In the genomic region with DNA sequence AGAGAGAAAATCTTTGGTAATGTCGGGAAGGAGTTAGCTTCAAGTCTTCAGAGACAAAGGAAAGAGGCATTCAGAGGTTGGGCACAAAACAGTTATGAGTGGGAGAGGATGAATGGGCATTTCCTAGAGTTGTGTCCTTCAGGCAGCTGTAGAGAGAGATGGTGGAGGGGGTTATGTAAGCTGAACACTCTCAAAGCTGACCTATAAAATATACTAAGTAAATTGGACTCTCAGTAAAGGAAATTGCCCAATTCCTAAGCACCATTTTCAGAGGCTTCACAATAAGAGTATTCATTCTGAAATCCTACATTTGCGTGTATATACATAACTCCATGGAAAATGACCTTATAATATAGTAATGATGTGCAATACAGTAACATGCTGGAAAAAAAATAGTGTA, we compare ENCODE assay signal across 20 cellular contexts.
"Had no signal": no experiment of that assay in that cellular context is flagged by ENCODE, and none has a peak within 500 bp of the region (broad histone marks: within the 10 kb centered on the region; RNA-seq: fewer than 3 reads in every experiment).

No MANE protein-coding gene starts in this region.

- H2AFZ ChIP-seq: neural progenitor cell had no signal

- H3K9me3 ChIP-seq: adrenal gland, prostate gland, right lobe of liver, stomach had no signal

- H3K36me3 ChIP-seq: adrenal gland, neural progenitor cell, prostate gland, right lobe of liver, stomach had no signal

- ATAC-seq: activated CD4-positive, CD25-positive, alpha-beta regulatory T cell treated with anti-CD3 and anti-CD28 coated beads, Interleukin-2, amount 50 U/mL, for 24 hours; activated T-cell treated with anti-CD3 and anti-CD28 coated beads, Interleukin-2, amount 50 U/mL, for 72 hours; effector memory CD8-positive, alpha-beta T cell; foreskin keratinocyte; left lobe of liver; naive thymus-derived CD4-positive, alpha-beta T cell; right lobe of liver; stimulated activated effector memory CD8-positive, alpha-beta T cell treated with anti-CD3 and anti-CD28 coated beads, Interleukin-12 subunit alpha, Interleukin-12 subunit beta, amount 100 ng/mL, for 72 hours had no signal

- H3K27ac ChIP-seq: adrenal gland, foreskin keratinocyte, neural progenitor cell, prostate gland, right lobe of liver, stomach had no signal

- H3K4me1 ChIP-seq: adrenal gland, neural progenitor cell, prostate gland, right lobe of liver had no signal

- H3K27me3 ChIP-seq: adrenal gland, foreskin keratinocyte, neural progenitor cell, right lobe of liver, stomach had no signal

- H3K4me2 ChIP-seq: neural progenitor cell had no signal

- DNase-seq: activated CD4-positive, alpha-beta T cell treated with anti-CD3 and anti-CD28 coated beads, Interleukin-2, amount 50 U/mL, for 4 hours; activated effector memory CD4-positive, alpha-beta T cell treated with anti-CD3 and anti-CD28 coated beads, Interleukin-2, amount 50 U/mL, for 16 hours; activated naive CD4-positive, alpha-beta T cell treated with anti-CD3 and anti-CD28 coated beads, Interleukin-2, amount 50 U/mL, for 16 hours; activated T-cell treated with anti-CD3 and anti-CD28 coated beads, Interleukin-2, amount 50 U/mL, for 72 hours; adrenal gland; effector memory CD8-positive, alpha-beta T cell; kidney; naive thymus-derived CD4-positive, alpha-beta T cell; right lobe of liver; stimulated activated CD4-positive, alpha-beta T cell treated with anti-CD3 and anti-CD28 coated beads, Interleukin-4, amount 100 ng/mL, for 24 hours; stomach; T1000; trophoblast cell had no signal

- H3K4me3 ChIP-seq: adrenal gland, neural progenitor cell, prostate gland, right lobe of liver, smooth muscle cell, stomach had no signal
